In genomic region chr13:34104853-34105252, GRCh38 we compare ENCODE assay signal across 41 cellular contexts.
"Had no signal": no experiment of that assay in that cellular context is flagged by ENCODE, and none has a peak within 500 bp of the region (broad histone marks: within the 10 kb centered on the region; RNA-seq: fewer than 3 reads in every experiment).

No MANE protein-coding gene starts in this region.

- H3K27ac ChIP-seq: adrenal gland, ascending aorta, brain microvascular endothelial cell, breast epithelium, cardiac muscle cell had no signal

- H3K27me3 Mint-ChIP-seq: activated naive CD4-positive, alpha-beta T cell treated with anti-CD3 and anti-CD28 coated beads, Interleukin-2, amount 10 ng/mL, durations not matched to agents 7 days and 5 days; activated naive CD8-positive, alpha-beta T cell treated with anti-CD3 and anti-CD28 coated beads, Interleukin-2, amount 10 ng/mL, durations not matched to agents 7 days and 5 days; activated naive CD8-positive, alpha-beta T cell treated with anti-CD3 and anti-CD28 coated beads, Interleukin-2, amount 50 U/mL, for 24 hours; activated T-cell treated with anti-CD3 and anti-CD28 coated beads, Interleukin-2, amount 50 U/mL, for 24 hours; activated T-helper 17 cell treated with anti-CD3 and anti-CD28 coated beads, Interleukin-2, amount 50 U/mL, for 72 hours; brain; central memory CD8-positive, alpha-beta T cell had no signal

- H3K36me3 ChIP-seq: adrenal gland, ascending aorta, brain microvascular endothelial cell, breast epithelium, cardiac muscle cell had no signal

- H3K9me3 ChIP-seq: body of pancreas had no signal

- H3K27ac Mint-ChIP-seq: activated naive CD4-positive, alpha-beta T cell treated with anti-CD3 and anti-CD28 coated beads for 36 hours; activated naive CD4-positive, alpha-beta T cell treated with anti-CD3 and anti-CD28 coated beads, Interleukin-2, amount 10 ng/mL, durations not matched to agents 7 days and 5 days; activated naive CD4-positive, alpha-beta T cell treated with anti-CD3 and anti-CD28 coated beads, Interleukin-2, amount 50 U/mL, for 24 hours; activated naive CD4-positive, alpha-beta T cell treated with anti-CD3 and anti-CD28 coated beads, Interleukin-2, amount 50 U/mL, for 72 hours; activated naive CD8-positive, alpha-beta T cell; activated naive CD8-positive, alpha-beta T cell treated with anti-CD3 and anti-CD28 coated beads for 36 hours; activated naive CD8-positive, alpha-beta T cell treated with anti-CD3 and anti-CD28 coated beads, Interleukin-2, amount 10 ng/mL, durations not matched to agents 7 days and 5 days; activated naive CD8-positive, alpha-beta T cell treated with anti-CD3 and anti-CD28 coated beads, Interleukin-2, amount 50 U/mL, for 24 hours; activated T-cell treated with anti-CD3 and anti-CD28 coated beads, Interleukin-2, amount 50 U/mL, for 24 hours; activated T-cell treated with anti-CD3 and anti-CD28 coated beads, Interleukin-2, amount 50 U/mL, for 72 hours; activated T-helper 1 cell treated with anti-CD3 and anti-CD28 coated beads, Interleukin-12 subunit alpha, Interleukin-12 subunit beta, Interleukin-2, Interleukin-4 antibody, amounts not matched to agents 30 ng/mL and 10 ng/mL and 1 ng/mL, durations not matched to agents 14 hours and 24 hours and 36 hours; activated T-helper 17 cell treated with anti-CD3 and anti-CD28 coated beads, Interleukin-2, amount 50 U/mL, for 72 hours; activated T-helper 2 cell treated with anti-CD3 and anti-CD28 coated beads, Interferon-gamma antibody, Interleukin-2, Interleukin-4, amounts not matched to agents 10 μg/mL and 5 μg/mL and 100 μg/mL, durations not matched to agents 14 hours and 24 hours and 36 hours; brain had no signal

- DNase-seq: activated effector memory CD4-positive, alpha-beta T cell treated with anti-CD3 and anti-CD28 coated beads, Interleukin-2, amount 50 U/mL, for 16 hours; activated effector memory CD4-positive, alpha-beta T cell treated with Interleukin-2 at 50 U/mL for 16 hours; activated gamma-delta T cell; activated gamma-delta T cell treated with Interleukin-2 at 50 U/mL for 16 hours; activated naive CD4-positive, alpha-beta T cell; activated naive CD4-positive, alpha-beta T cell treated with anti-CD3 and anti-CD28 coated beads for 36 hours; activated naive CD4-positive, alpha-beta T cell treated with anti-CD3 and anti-CD28 coated beads, Interleukin-2, amount 10 ng/mL, durations not matched to agents 7 days and 5 days; activated naive CD4-positive, alpha-beta T cell treated with anti-CD3 and anti-CD28 coated beads, Interleukin-2, amount 50 U/mL, for 16 hours; activated naive CD4-positive, alpha-beta T cell treated with Interleukin-2 at 50 U/mL for 16 hours; activated naive CD8-positive, alpha-beta T cell treated with anti-CD3 and anti-CD28 coated beads for 36 hours; activated naive CD8-positive, alpha-beta T cell treated with anti-CD3 and anti-CD28 coated beads, Interleukin-2, amount 10 ng/mL, durations not matched to agents 7 days and 5 days; activated naive CD8-positive, alpha-beta T cell treated with anti-CD3 and anti-CD28 coated beads, Interleukin-2, amount 50 U/mL, for 24 hours; activated T-cell treated with anti-CD3 and anti-CD28 coated beads for 4 hours; activated T-cell treated with anti-CD3 and anti-CD28 coated beads, Interleukin-2, amount 50 U/mL, for 1 hour; activated T-cell treated with anti-CD3 and anti-CD28 coated beads, Interleukin-2, amount 50 U/mL, for 24 hours; activated T-cell treated with anti-CD3 and anti-CD28 coated beads, Interleukin-2, amount 50 U/mL, for 4 hours; activated T-cell treated with anti-CD3 and anti-CD28 coated beads, Interleukin-2, amount 50 U/mL, for 48 hours; activated T-cell treated with anti-CD3 and anti-CD28 coated beads, Interleukin-2, amount 50 U/mL, for 72 hours; adrenal gland; amniotic stem cell; amygdala; anterior cingulate cortex; aorta; body of pancreas; brain microvascular endothelial cell; caudate nucleus; central memory CD4-positive, alpha-beta T cell; cerebellar nuclear complex had no signal

- H3K4me3 Mint-ChIP-seq: activated naive CD4-positive, alpha-beta T cell treated with anti-CD3 and anti-CD28 coated beads for 36 hours; activated naive CD4-positive, alpha-beta T cell treated with anti-CD3 and anti-CD28 coated beads, Interleukin-2, amount 10 ng/mL, durations not matched to agents 7 days and 5 days; activated naive CD4-positive, alpha-beta T cell treated with anti-CD3 and anti-CD28 coated beads, Interleukin-2, amount 50 U/mL, for 24 hours; activated naive CD8-positive, alpha-beta T cell; activated naive CD8-positive, alpha-beta T cell treated with anti-CD3 and anti-CD28 coated beads for 36 hours; activated naive CD8-positive, alpha-beta T cell treated with anti-CD3 and anti-CD28 coated beads, Interleukin-2, amount 10 ng/mL, durations not matched to agents 7 days and 5 days; activated naive CD8-positive, alpha-beta T cell treated with anti-CD3 and anti-CD28 coated beads, Interleukin-2, amount 50 U/mL, for 24 hours; activated T-cell treated with anti-CD3 and anti-CD28 coated beads, Interleukin-2, amount 50 U/mL, for 24 hours; activated T-cell treated with anti-CD3 and anti-CD28 coated beads, Interleukin-2, amount 50 U/mL, for 4 hours; activated T-cell treated with anti-CD3 and anti-CD28 coated beads, Interleukin-2, amount 50 U/mL, for 72 hours; activated T-helper 1 cell treated with anti-CD3 and anti-CD28 coated beads, Interleukin-12 subunit alpha, Interleukin-12 subunit beta, Interleukin-2, Interleukin-4 antibody, amounts not matched to agents 30 ng/mL and 10 ng/mL and 1 ng/mL, durations not matched to agents 14 hours and 24 hours and 36 hours; activated T-helper 17 cell treated with anti-CD3 and anti-CD28 coated beads, Interleukin-2, amount 50 U/mL, for 72 hours; brain; central memory CD8-positive, alpha-beta T cell had no signal

- H3K4me1 ChIP-seq: adrenal gland, ascending aorta, breast epithelium had no signal

- H3K36me3 Mint-ChIP-seq: activated naive CD4-positive, alpha-beta T cell treated with anti-CD3 and anti-CD28 coated beads, Interleukin-2, amount 10 ng/mL, durations not matched to agents 7 days and 5 days; activated naive CD4-positive, alpha-beta T cell treated with anti-CD3 and anti-CD28 coated beads, Interleukin-2, amount 50 U/mL, for 24 hours; activated naive CD4-positive, alpha-beta T cell treated with anti-CD3 and anti-CD28 coated beads, Interleukin-2, amount 50 U/mL, for 72 hours; activated naive CD8-positive, alpha-beta T cell; activated naive CD8-positive, alpha-beta T cell treated with anti-CD3 and anti-CD28 coated beads for 36 hours; activated naive CD8-positive, alpha-beta T cell treated with anti-CD3 and anti-CD28 coated beads, Interleukin-2, amount 10 ng/mL, durations not matched to agents 7 days and 5 days; brain had no signal

- FAIRE-seq: astrocyte, bronchial epithelial cell had no signal

- H3K4me1 Mint-ChIP-seq: activated naive CD4-positive, alpha-beta T cell treated with anti-CD3 and anti-CD28 coated beads, Interleukin-2, amount 10 ng/mL, durations not matched to agents 7 days and 5 days; activated naive CD4-positive, alpha-beta T cell treated with anti-CD3 and anti-CD28 coated beads, Interleukin-2, amount 50 U/mL, for 24 hours; activated naive CD8-positive, alpha-beta T cell treated with anti-CD3 and anti-CD28 coated beads for 36 hours; activated naive CD8-positive, alpha-beta T cell treated with anti-CD3 and anti-CD28 coated beads, Interleukin-2, amount 10 ng/mL, durations not matched to agents 7 days and 5 days; activated naive CD8-positive, alpha-beta T cell treated with anti-CD3 and anti-CD28 coated beads, Interleukin-2, amount 50 U/mL, for 24 hours; activated T-helper 17 cell treated with anti-CD3 and anti-CD28 coated beads, Interleukin-2, amount 50 U/mL, for 72 hours; central memory CD8-positive, alpha-beta T cell had no signal

- H3K4me3 ChIP-seq: adrenal gland, ascending aorta, body of pancreas, breast epithelium, cardiac muscle cell had no signal

- H3K27me3 ChIP-seq: adrenal gland, ascending aorta, body of pancreas, brain microvascular endothelial cell, breast epithelium, cardiac muscle cell had no signal

- ATAC-seq: activated naive CD4-positive, alpha-beta T cell treated with anti-CD3 and anti-CD28 coated beads, Interleukin-2, amount 50 U/mL, for 72 hours; activated naive CD8-positive, alpha-beta T cell treated with anti-CD3 and anti-CD28 coated beads, Interleukin-2, amount 50 U/mL, for 24 hours; activated T-cell treated with anti-CD3 and anti-CD28 coated beads, Interleukin-2, amount 50 U/mL, for 4 hours; activated T-cell treated with anti-CD3 and anti-CD28 coated beads, Interleukin-2, amount 50 U/mL, for 72 hours; activated T-helper 17 cell treated with anti-CD3 and anti-CD28 coated beads, Interleukin-2, amount 50 U/mL, for 72 hours; body of pancreas had no signal
